1 cellular context compared by ENCODE assay signal in genomic region chr9:92293452-92294296, GRCh38.
TF ChIP-seq lines count a peak whose summit lies in the region.

IARS1 (minus strand) TSS chr9:92293697; CDS start chr9:92289419, 4,278 bp downstream.

TF ChIP-seq in HCT116, 20 proteins besides CTCF, POLR2A, EP300 and RAD21 (continued from another document):
- TF ChIP-seq REST (IDR thresholded peaks at IDR 0.05; ENCODE audit: low read depth) (no peak), SIN3A (IDR thresholded peaks at IDR 0.05; ENCODE audit: low read depth) (peak; percentile 100), EZH2phosphoT487 (IDR thresholded peaks at IDR 0.05; ENCODE audit: borderline replicate concordance) (no peak), ATF3 (IDR thresholded peaks at IDR 0.05) (peak; percentile 78; the same call in 1 of the 2 replicates), YY1 (IDR thresholded peaks at IDR 0.05; ENCODE audit: extremely low read depth, insufficient replicate concordance, low read depth, low read length) (peak; percentile 35), ZNF274 (IDR thresholded peaks at IDR 0.05; ENCODE audit: low read depth, low read length) (no peak), ELF1 (IDR thresholded peaks at IDR 0.05; ENCODE audit: borderline replicate concordance, low read depth) (no peak; the same call in 1 of the 2 replicates)
- TF ChIP-seq, protein P1, sequence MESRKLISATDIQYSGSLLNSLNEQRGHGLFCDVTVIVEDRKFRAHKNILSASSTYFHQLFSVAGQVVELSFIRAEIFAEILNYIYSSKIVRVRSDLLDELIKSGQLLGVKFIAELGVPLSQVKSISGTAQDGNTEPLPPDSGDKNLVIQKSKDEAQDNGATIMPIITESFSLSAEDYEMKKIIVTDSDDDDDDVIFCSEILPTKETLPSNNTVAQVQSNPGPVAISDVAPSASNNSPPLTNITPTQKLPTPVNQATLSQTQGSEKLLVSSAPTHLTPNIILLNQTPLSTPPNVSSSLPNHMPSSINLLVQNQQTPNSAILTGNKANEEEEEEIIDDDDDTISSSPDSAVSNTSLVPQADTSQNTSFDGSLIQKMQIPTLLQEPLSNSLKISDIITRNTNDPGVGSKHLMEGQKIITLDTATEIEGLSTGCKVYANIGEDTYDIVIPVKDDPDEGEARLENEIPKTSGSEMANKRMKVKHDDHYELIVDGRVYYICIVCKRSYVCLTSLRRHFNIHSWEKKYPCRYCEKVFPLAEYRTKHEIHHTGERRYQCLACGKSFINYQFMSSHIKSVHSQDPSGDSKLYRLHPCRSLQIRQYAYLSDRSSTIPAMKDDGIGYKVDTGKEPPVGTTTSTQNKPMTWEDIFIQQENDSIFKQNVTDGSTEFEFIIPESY (IDR thresholded peaks at IDR 0.05; ENCODE audit: extremely low read depth, insufficient replicate concordance, low read length), result peak; percentile 1
- TF ChIP-seq, protein P2, sequence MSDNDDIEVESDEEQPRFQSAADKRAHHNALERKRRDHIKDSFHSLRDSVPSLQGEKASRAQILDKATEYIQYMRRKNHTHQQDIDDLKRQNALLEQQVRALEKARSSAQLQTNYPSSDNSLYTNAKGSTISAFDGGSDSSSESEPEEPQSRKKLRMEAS (IDR thresholded peaks at IDR 0.05), result peak; percentile 100
